ENCODE assay signal across 8 cellular contexts in genomic region chr2:61887684-61888303, GRCh38. TPM values are rescaled to one million over a fixed set of nuclear protein-coding genes. Genes with fewer than 3 reads are reported as not detected.
DNase-seq lines count a peak whose midpoint lies in the region; ATAC-seq and TF ChIP-seq lines count a peak whose summit lies in the region.

No MANE protein-coding gene starts in this region.

- H3K9me3 ChIP-seq in BLaER1 = no peaks in the 10 kb centered on the region
- H3K9me3 ChIP-seq in RWPE2 (ENCODE audit: severe bottlenecking) = no peaks in the 10 kb centered on the region
- H3K9me3 ChIP-seq in colonic mucosa = no peaks in the 10 kb centered on the region
- H3K9me3 ChIP-seq in thyroid gland = no peaks in the 10 kb centered on the region

- peak overlapping the region; percentile 90 for H3K4me2 ChIP-seq in BLaER1

- H4K20me1 ChIP-seq in BLaER1 = peaks cover 54% of the 10 kb centered on the region

- peak; percentile 4 for ATAC-seq in GM21825 (IDR thresholded peaks at IDR 0.05; ENCODE audit: unreplicated experiment)
- ATAC-seq in RWPE2 (ENCODE audit: low read depth) = peak; percentile 25

- intact Hi-C loops in colonic mucosa (cut with DNase I) (no loop called here), thyroid gland (cut with DNase I) (no loop called here)

- H3K4me1 ChIP-seq in BLaER1 (peaks cover 24% of the 10 kb centered on the region), RWPE2 (ENCODE audit: insufficient read depth, poor library complexity, severe bottlenecking) (no peaks in the 10 kb centered on the region), colonic mucosa (peaks cover 10% of the 10 kb centered on the region), thyroid gland (peaks cover 0 to 13% of the 10 kb centered on the region in 2 donors)

- no peaks in the 10 kb centered on the region for H3K27me3 ChIP-seq in BLaER1
- no peaks in the 10 kb centered on the region for H3K27me3 ChIP-seq in RWPE2 (ENCODE audit: insufficient read depth, poor library complexity, severe bottlenecking)
- H3K27me3 ChIP-seq in colonic mucosa = no peaks in the 10 kb centered on the region
- H3K27me3 ChIP-seq in thyroid gland = no peaks in the 10 kb centered on the region

- H3K4me3 ChIP-seq in BLaER1 (peak overlapping the region; percentile 88), RWPE2 (ENCODE audit: severe bottlenecking) (peak overlapping the region; percentile 76), colonic mucosa (peak overlapping the region; percentile 75), thyroid gland (replicated peaks in 1 of 3) (peak overlapping the region; percentile 35 to 95 (median 76))

- DNase-seq in RWPE2 (ENCODE audit: low spot score) (no peak), colonic mucosa (peak; percentile 49), medulla oblongata (ENCODE audit: extremely low spot score) (peak; percentile 71), thyroid gland (peak in 1 of 2 donors; percentile 18), NCI-H187 treated with DMSO at 0.1 percent for 48 hours (lab: John Stamatoyannopoulos, UW) (no peak), NCI-H1048 (lab: John Stamatoyannopoulos, UW) (no peak)

- H3K9ac ChIP-seq in BLaER1 (peak overlapping the region; percentile 97), colonic mucosa (ENCODE audit: low read depth in 2 of 2, low read length in 2 of 2) (peak overlapping the region; percentile 89 to 97)

- H3K36me3 ChIP-seq in BLaER1 = peaks cover 44% of the 10 kb centered on the region
- H3K36me3 ChIP-seq in RWPE2 (ENCODE audit: low read depth) = peaks cover 49% of the 10 kb centered on the region
- peaks cover 11% of the 10 kb centered on the region for H3K36me3 ChIP-seq in colonic mucosa
- peaks cover 6 to 16% of the 10 kb centered on the region in 2 donors for H3K36me3 ChIP-seq in thyroid gland

- TF ChIP-seq CTCF in RWPE2 (IDR thresholded peaks at IDR 0.05; ENCODE audit: poor library complexity, severe bottlenecking) (no peak), colonic mucosa (IDR thresholded peaks at IDR 0.05) (no peak), thyroid gland (IDR thresholded peaks at IDR 0.05) (no peak)

- peak overlapping the region; percentile 90 for H3K27ac ChIP-seq in BLaER1
- H3K27ac ChIP-seq in RWPE2 (ENCODE audit: poor library complexity, severe bottlenecking) = peak overlapping the region; percentile 78
- peak overlapping the region; percentile 92 for H3K27ac ChIP-seq in colonic mucosa
- H3K27ac ChIP-seq in thyroid gland = peak overlapping the region; percentile 87 to 99 (median 94)

- no peak for TF ChIP-seq POLR2A in thyroid gland (IDR thresholded peaks at IDR 0.05)

- 0 to 1% methylated on average over 20 of the region's 20 CpGs for WGBS in thyroid gland, 2 donors

RNA-seq across cellular contexts. Expression of gene CCT4, which starts 0.7 kb away (rescaled TPM):
- total RNA-seq in colonic mucosa = 100 to 1,000 TPM in 1 of 2 donors, 10 to 100 TPM in 1; 80.1 to 187 TPM
- total RNA-seq in thyroid gland = 10 to 100 TPM; 84.4 to 96.5 (median 88.7) TPM

RNA-seq across cellular contexts. Expression of gene COMMD1, which starts 17.7 kb away (rescaled TPM):
- total RNA-seq in colonic mucosa (10 to 100 TPM; 22.2 to 24.4 TPM), thyroid gland (100 to 1,000 TPM in 2 of 4 donors, 10 to 100 TPM in 2; 76.0 to 132 (median 100) TPM)

RNA-seq across cellular contexts. Expression of gene FAM161A, which starts 33.9 kb away (rescaled TPM):
- total RNA-seq in colonic mucosa (1 to 10 TPM in 1 of 2 donors, under 1 TPM in 1; 0.80 to 2.5 TPM), thyroid gland (10 to 100 TPM in 2 of 4 donors, 1 to 10 TPM in 2; 5.6 to 17.1 (median 9.4) TPM)

Comparison
In these comparisons a context has a peak if more than half of its experiments do, and no peak if none do; other contexts are left out.
1. DNase-seq: peak in colonic mucosa (single experiment) and medulla oblongata (single experiment); none in RWPE2 (single experiment), NCI-H187 treated with DMSO at 0.1 percent for 48 hours (single experiment) and NCI-H1048 (single experiment).
2. Peak in every context shown above with its lines, with median percentiles within 50 percentile points of each other: H3K27ac ChIP-seq and H3K4me3 ChIP-seq.